ENCODE assay signal across 1 cellular context in genomic region chr13:110306340-110306959, GRCh38.
TF ChIP-seq lines count a peak whose summit lies in the region.

No MANE protein-coding gene starts in this region.

TF ChIP-seq in GM23338, 12 proteins besides CTCF, POLR2A, EP300 and RAD21 (continued from another document):
- no peak for TF ChIP-seq POLR2AphosphoS5 (IDR thresholded peaks at IDR 0.05; ENCODE audit: low read depth)
- no peak for TF ChIP-seq ZNF331 (CRISPR knock-in tag; IDR thresholded peaks at IDR 0.05; ENCODE audit: low read depth)
- TF ChIP-seq REST (IDR thresholded peaks at IDR 0.05; ENCODE audit: unreplicated experiment), result no peak
- TF ChIP-seq EZH2 (IDR thresholded peaks at IDR 0.05; ENCODE audit: low read depth, unreplicated experiment), result no peak
- TF ChIP-seq ZNF114 (CRISPR knock-in tag; IDR thresholded peaks at IDR 0.05), result no peak
- no peak for TF ChIP-seq STAT1 (IDR thresholded peaks at IDR 0.05; ENCODE audit: unreplicated experiment)
- TF ChIP-seq NANOG (IDR thresholded peaks at IDR 0.05; ENCODE audit: borderline replicate concordance), result no peak
- no peak for TF ChIP-seq JUNB (IDR thresholded peaks at IDR 0.05; ENCODE audit: unreplicated experiment)
- TF ChIP-seq EZH2phosphoT487 (IDR thresholded peaks at IDR 0.05; ENCODE audit: unreplicated experiment), result no peak
- TF ChIP-seq CREB1 (CRISPR knock-in tag; IDR thresholded peaks at IDR 0.05; ENCODE audit: low read depth), result no peak
- TF ChIP-seq, protein P1, sequence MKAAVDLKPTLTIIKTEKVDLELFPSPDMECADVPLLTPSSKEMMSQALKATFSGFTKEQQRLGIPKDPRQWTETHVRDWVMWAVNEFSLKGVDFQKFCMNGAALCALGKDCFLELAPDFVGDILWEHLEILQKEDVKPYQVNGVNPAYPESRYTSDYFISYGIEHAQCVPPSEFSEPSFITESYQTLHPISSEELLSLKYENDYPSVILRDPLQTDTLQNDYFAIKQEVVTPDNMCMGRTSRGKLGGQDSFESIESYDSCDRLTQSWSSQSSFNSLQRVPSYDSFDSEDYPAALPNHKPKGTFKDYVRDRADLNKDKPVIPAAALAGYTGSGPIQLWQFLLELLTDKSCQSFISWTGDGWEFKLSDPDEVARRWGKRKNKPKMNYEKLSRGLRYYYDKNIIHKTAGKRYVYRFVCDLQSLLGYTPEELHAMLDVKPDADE (IDR thresholded peaks at IDR 0.05), result no peak
